In genomic region chr14:85527006-85527405, GRCh38 we compare ENCODE assay signal across 18 cellular contexts. TPM values are rescaled to one million over a fixed set of nuclear protein-coding genes. Genes with fewer than 3 reads are reported as not detected.
DNase-seq lines count a peak whose midpoint lies in the region; TF ChIP-seq lines count a peak whose summit lies in the region.
"Had no signal": no experiment of that assay in that cellular context is flagged by ENCODE, and none has a peak within 500 bp of the region (broad histone marks: within the 10 kb centered on the region; RNA-seq: fewer than 3 reads in every experiment).

No MANE protein-coding gene starts in this region.

- TF ChIP-seq CTCF in fibroblast of the aortic adventitia (IDR thresholded peaks at IDR 0.05; ENCODE audit: insufficient read depth, low read length) (no peak), type B pancreatic cell (conservative IDR thresholded peaks at IDR 0.05) (no peak), coronary artery (IDR thresholded peaks at IDR 0.05) (no peak)

- H3K4me3 Mint-ChIP-seq in type B pancreatic cell = peak overlapping the region; percentile 97
- H3K4me3 Mint-ChIP-seq: activated naive CD4-positive, alpha-beta T cell treated with anti-CD3 and anti-CD28 coated beads, Interleukin-2, amount 10 ng/mL, durations not matched to agents 7 days and 5 days; CD8-positive, alpha-beta T cell had no signal

- peaks cover 72% of the 10 kb centered on the region for H3K27me3 Mint-ChIP-seq in type B pancreatic cell

- no peak overlapping the region for H3K27ac Mint-ChIP-seq in type B pancreatic cell
- H3K27ac Mint-ChIP-seq: activated naive CD4-positive, alpha-beta T cell treated with anti-CD3 and anti-CD28 coated beads, Interleukin-2, amount 10 ng/mL, durations not matched to agents 7 days and 5 days; CD8-positive, alpha-beta T cell had no signal

- peaks cover 22% of the 10 kb centered on the region for H3K4me1 Mint-ChIP-seq in type B pancreatic cell (ENCODE audit: unreplicated experiment)

- no peaks in the 10 kb centered on the region for H3K9me3 Mint-ChIP-seq in type B pancreatic cell
- H3K9me3 Mint-ChIP-seq: activated naive CD4-positive, alpha-beta T cell treated with anti-CD3 and anti-CD28 coated beads, Interleukin-2, amount 10 ng/mL, durations not matched to agents 7 days and 5 days; CD8-positive, alpha-beta T cell had no signal

- no peak overlapping the region for H3K4me3 ChIP-seq in fibroblast of the aortic adventitia (ENCODE audit: low read depth, low read length)
- no peak overlapping the region for H3K4me3 ChIP-seq in coronary artery
- H3K4me3 ChIP-seq: K562, upper lobe of left lung had no signal

- H3K27ac ChIP-seq in coronary artery = no peak overlapping the region
- H3K27ac ChIP-seq: upper lobe of left lung had no signal

- no peaks in the 10 kb centered on the region for H3K36me3 Mint-ChIP-seq in type B pancreatic cell
- H3K36me3 Mint-ChIP-seq: activated naive CD4-positive, alpha-beta T cell treated with anti-CD3 and anti-CD28 coated beads, Interleukin-2, amount 10 ng/mL, durations not matched to agents 7 days and 5 days; CD8-positive, alpha-beta T cell had no signal

- DNase-seq in HS-27A (ENCODE audit: low read depth) (peak; percentile 77), amniotic stem cell (lab: John Stamatoyannopoulos, UW) (peak; percentile 43), fibroblast of the aortic adventitia (ENCODE audit: low read depth) (peak; percentile 70), type B pancreatic cell (ENCODE audit: extremely low spot score, unreplicated experiment) (no peak), NCI-H2081 treated with DMSO at 0.1 percent for 48 hours (lab: John Stamatoyannopoulos, UW) (no peak), coronary artery (ENCODE audit: low spot score) (no peak)
- no peak for DNase-seq in activated CD4-positive, alpha-beta T cell treated with anti-CD3 and anti-CD28 coated beads for 4 hours
- DNase-seq: activated CD8-positive, alpha-beta memory T cell treated with anti-CD3 and anti-CD28 coated beads, Interleukin-2, amount 50 U/mL, for 4 hours; activated naive CD4-positive, alpha-beta T cell treated with anti-CD3 and anti-CD28 coated beads, Interleukin-2, amount 10 ng/mL, durations not matched to agents 7 days and 5 days; CD8-positive, alpha-beta T cell; cerebellar nuclear complex; erythroblast; GF-D8; NCI-H1417 treated with DMSO at 0.1 percent for 48 hours; NCI-H345; right cardiac atrium; upper lobe of left lung had no signal

RNA-seq across cellular contexts. Expression of gene FLRT2, which starts 2.9 kb away (rescaled TPM):
- total RNA-seq in fibroblast of the aortic adventitia (ENCODE audit: low replicate concordance) (48.6 and 72.3 TPM in 2 replicates), type B pancreatic cell (ENCODE audit: low replicate concordance) (30.3 and 127 TPM in 2 replicates)
- total RNA-seq: CD8-positive, alpha-beta T cell had no signal

Comparison
In these comparisons a context has a peak if more than half of its experiments do, and no peak if none do; other contexts are left out.
1. DNase-seq: peak in HS-27A (single experiment), amniotic stem cell (single experiment) and fibroblast of the aortic adventitia (single experiment); none in type B pancreatic cell (single experiment), NCI-H2081 treated with DMSO at 0.1 percent for 48 hours (single experiment), coronary artery (single experiment) and activated CD4-positive, alpha-beta T cell treated with anti-CD3 and anti-CD28 coated beads for 4 hours (0 of 2).